Comparison of ENCODE assay signal across 1 cellular context in genomic region chr10:14696763-14697321, GRCh38.
TF ChIP-seq lines count a peak whose summit lies in the region.

No MANE protein-coding gene starts in this region.

TF ChIP-seq in H1, 55 proteins besides CTCF, POLR2A, EP300 and RAD21 (continued from another document):
- no peak for TF ChIP-seq CHD7 (IDR thresholded peaks at IDR 0.05; ENCODE audit: insufficient replicate concordance, low read length)
- TF ChIP-seq MAFK (IDR thresholded peaks at IDR 0.05; ENCODE audit: low read depth, low read length): no peak
- no peak for TF ChIP-seq RNF2 (IDR thresholded peaks at IDR 0.05; ENCODE audit: borderline replicate concordance, low read depth, low read length, missing control alignments, poor library complexity, severe bottlenecking)
- no peak for TF ChIP-seq SP4 (IDR thresholded peaks at IDR 0.05; ENCODE audit: low read length)
- TF ChIP-seq CBX8 (IDR thresholded peaks at IDR 0.05; ENCODE audit: borderline replicate concordance, low read depth, low read length): no peak
- TF ChIP-seq HDAC6 (IDR thresholded peaks at IDR 0.05; ENCODE audit: low read depth, low read length): no peak
- TF ChIP-seq GABPA (IDR thresholded peaks at IDR 0.05; ENCODE audit: borderline replicate concordance, insufficient read depth, low read length): no peak
- TF ChIP-seq POLR2AphosphoS5 (IDR thresholded peaks at IDR 0.05; ENCODE audit: low read depth, low read length): no peak
- no peak for TF ChIP-seq POU5F1 (IDR thresholded peaks at IDR 0.05; ENCODE audit: low read depth, low read length)
- no peak for TF ChIP-seq RFX5 (IDR thresholded peaks at IDR 0.05; ENCODE audit: borderline replicate concordance, low read depth, low read length)
